In the genomic region with DNA sequence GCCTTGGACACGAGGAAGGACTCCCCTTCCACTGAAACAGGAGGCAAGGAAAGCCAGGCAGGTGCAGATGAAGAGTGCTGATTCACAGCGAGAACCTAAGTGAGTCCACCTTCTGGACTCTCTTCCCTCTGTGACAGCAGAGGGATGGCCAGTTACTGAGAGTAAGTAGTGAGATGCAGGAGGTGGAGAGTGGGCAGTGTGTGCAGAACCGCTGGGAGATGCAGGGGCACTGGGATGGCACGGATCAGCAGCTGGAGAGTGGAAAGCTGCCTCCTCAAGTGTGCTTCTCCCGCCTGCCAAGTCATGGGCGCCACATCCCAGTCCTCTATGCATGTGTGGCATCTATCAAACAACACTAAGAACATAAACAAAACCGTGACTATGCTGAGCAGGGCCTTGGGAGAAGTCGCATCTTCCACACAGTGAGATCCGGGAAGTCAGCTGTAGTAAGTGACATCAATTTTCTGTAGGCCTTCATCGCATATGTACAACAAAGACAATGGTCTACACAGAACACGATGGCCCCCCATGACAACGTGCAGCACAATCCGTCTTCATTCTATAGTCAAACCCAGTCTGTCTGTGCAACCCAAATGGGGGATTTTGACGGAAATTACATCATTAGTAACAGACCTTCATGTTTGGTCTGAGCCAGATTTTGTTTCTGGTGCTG, we compare ENCODE assay signal across 1 cellular context.
TF ChIP-seq lines count a peak whose summit lies in the region.

No MANE protein-coding gene starts in this region.

TF ChIP-seq in GM23338, 12 proteins besides CTCF, POLR2A, EP300 and RAD21 (continued from another document):
- TF ChIP-seq, protein P1, sequence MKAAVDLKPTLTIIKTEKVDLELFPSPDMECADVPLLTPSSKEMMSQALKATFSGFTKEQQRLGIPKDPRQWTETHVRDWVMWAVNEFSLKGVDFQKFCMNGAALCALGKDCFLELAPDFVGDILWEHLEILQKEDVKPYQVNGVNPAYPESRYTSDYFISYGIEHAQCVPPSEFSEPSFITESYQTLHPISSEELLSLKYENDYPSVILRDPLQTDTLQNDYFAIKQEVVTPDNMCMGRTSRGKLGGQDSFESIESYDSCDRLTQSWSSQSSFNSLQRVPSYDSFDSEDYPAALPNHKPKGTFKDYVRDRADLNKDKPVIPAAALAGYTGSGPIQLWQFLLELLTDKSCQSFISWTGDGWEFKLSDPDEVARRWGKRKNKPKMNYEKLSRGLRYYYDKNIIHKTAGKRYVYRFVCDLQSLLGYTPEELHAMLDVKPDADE (IDR thresholded peaks at IDR 0.05): no peak
- no peak for TF ChIP-seq CREB1 (CRISPR knock-in tag; IDR thresholded peaks at IDR 0.05; ENCODE audit: low read depth)
- TF ChIP-seq, protein P2, sequence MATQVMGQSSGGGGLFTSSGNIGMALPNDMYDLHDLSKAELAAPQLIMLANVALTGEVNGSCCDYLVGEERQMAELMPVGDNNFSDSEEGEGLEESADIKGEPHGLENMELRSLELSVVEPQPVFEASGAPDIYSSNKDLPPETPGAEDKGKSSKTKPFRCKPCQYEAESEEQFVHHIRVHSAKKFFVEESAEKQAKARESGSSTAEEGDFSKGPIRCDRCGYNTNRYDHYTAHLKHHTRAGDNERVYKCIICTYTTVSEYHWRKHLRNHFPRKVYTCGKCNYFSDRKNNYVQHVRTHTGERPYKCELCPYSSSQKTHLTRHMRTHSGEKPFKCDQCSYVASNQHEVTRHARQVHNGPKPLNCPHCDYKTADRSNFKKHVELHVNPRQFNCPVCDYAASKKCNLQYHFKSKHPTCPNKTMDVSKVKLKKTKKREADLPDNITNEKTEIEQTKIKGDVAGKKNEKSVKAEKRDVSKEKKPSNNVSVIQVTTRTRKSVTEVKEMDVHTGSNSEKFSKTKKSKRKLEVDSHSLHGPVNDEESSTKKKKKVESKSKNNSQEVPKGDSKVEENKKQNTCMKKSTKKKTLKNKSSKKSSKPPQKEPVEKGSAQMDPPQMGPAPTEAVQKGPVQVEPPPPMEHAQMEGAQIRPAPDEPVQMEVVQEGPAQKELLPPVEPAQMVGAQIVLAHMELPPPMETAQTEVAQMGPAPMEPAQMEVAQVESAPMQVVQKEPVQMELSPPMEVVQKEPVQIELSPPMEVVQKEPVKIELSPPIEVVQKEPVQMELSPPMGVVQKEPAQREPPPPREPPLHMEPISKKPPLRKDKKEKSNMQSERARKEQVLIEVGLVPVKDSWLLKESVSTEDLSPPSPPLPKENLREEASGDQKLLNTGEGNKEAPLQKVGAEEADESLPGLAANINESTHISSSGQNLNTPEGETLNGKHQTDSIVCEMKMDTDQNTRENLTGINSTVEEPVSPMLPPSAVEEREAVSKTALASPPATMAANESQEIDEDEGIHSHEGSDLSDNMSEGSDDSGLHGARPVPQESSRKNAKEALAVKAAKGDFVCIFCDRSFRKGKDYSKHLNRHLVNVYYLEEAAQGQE (IDR thresholded peaks at IDR 0.05; ENCODE audit: unreplicated experiment): no peak
- no peak for TF ChIP-seq NANOG (IDR thresholded peaks at IDR 0.05; ENCODE audit: borderline replicate concordance)
- TF ChIP-seq EZH2 (IDR thresholded peaks at IDR 0.05; ENCODE audit: low read depth, unreplicated experiment): no peak
- no peak for TF ChIP-seq ZNF462 (CRISPR knock-in tag; IDR thresholded peaks at IDR 0.05)
- no peak for TF ChIP-seq POLR2AphosphoS5 (IDR thresholded peaks at IDR 0.05; ENCODE audit: low read depth)
